In genomic region chr11:66279092-66279797, GRCh38 we compare ENCODE assay signal across 13 cellular contexts. TPM values are rescaled to one million over a fixed set of nuclear protein-coding genes. Genes with fewer than 3 reads are reported as not detected.
DNase-seq lines count a peak whose midpoint lies in the region; ATAC-seq lines count a peak whose summit lies in the region.
"Had no signal": no experiment of that assay in that cellular context is flagged by ENCODE, and none has a peak within 500 bp of the region (broad histone marks: within the 10 kb centered on the region; RNA-seq: fewer than 3 reads in every experiment).

No MANE protein-coding gene starts in this region.

- H3K9me3 Mint-ChIP-seq in CD4-positive, CD25-positive, alpha-beta regulatory T cell = no peaks in the 10 kb centered on the region
- no peaks in the 10 kb centered on the region for H3K9me3 Mint-ChIP-seq in activated naive CD8-positive, alpha-beta T cell treated with anti-CD3 and anti-CD28 coated beads, Interleukin-2, amount 10 ng/mL, durations not matched to agents 7 days and 5 days
- no peaks in the 10 kb centered on the region for H3K9me3 Mint-ChIP-seq in naive B cell

- peaks cover 14% of the 10 kb centered on the region for H3K36me3 ChIP-seq in CD4-positive, CD25-positive, alpha-beta regulatory T cell (ENCODE audit: control insufficient read depth, insufficient read depth, low read length)
- peaks cover 5% of the 10 kb centered on the region for H3K36me3 ChIP-seq in HAP-1 (replicated peaks)

- H3K27me3 Mint-ChIP-seq in CD4-positive, CD25-positive, alpha-beta regulatory T cell = peaks cover 5% of the 10 kb centered on the region
- H3K27me3 Mint-ChIP-seq in activated naive CD8-positive, alpha-beta T cell treated with anti-CD3 and anti-CD28 coated beads, Interleukin-2, amount 10 ng/mL, durations not matched to agents 7 days and 5 days = peaks cover 14% of the 10 kb centered on the region
- peaks cover 0 to 17% (median 11%) of the 10 kb centered on the region in 3 donors for H3K27me3 Mint-ChIP-seq in naive B cell

- peaks cover 38% of the 10 kb centered on the region for H3K4me1 ChIP-seq in CD4-positive, CD25-positive, alpha-beta regulatory T cell (ENCODE audit: control insufficient read depth, insufficient read depth, low read length, poor library complexity, severe bottlenecking)
- no peaks in the 10 kb centered on the region; the same call in 1 of the 2 replicates for H3K4me1 ChIP-seq in HAP-1

- no peak overlapping the region for H3K27ac ChIP-seq in CD4-positive, CD25-positive, alpha-beta regulatory T cell (ENCODE audit: insufficient read depth, low read length, poor library complexity, severe bottlenecking)

- H3K4me3 ChIP-seq in CD4-positive, CD25-positive, alpha-beta regulatory T cell (ENCODE audit: low read depth, low read length) = no peak overlapping the region
- peak overlapping the region; percentile 28 for H3K4me3 ChIP-seq in HAP-1

- DNase-seq in CD4-positive, CD25-positive, alpha-beta regulatory T cell = no peak
- no peak for DNase-seq in HAP-1 (ENCODE audit: low spot score in 2 of 2)
- DNase-seq in activated naive CD8-positive, alpha-beta T cell treated with anti-CD3 and anti-CD28 coated beads, Interleukin-2, amount 10 ng/mL, durations not matched to agents 7 days and 5 days = no peak
- no peak for DNase-seq in naive B cell
- no peak for DNase-seq in UCSD-AML1 (lab: John Stamatoyannopoulos, UW; ENCODE audit: unreplicated experiment)
- DNase-seq in AG20443 (ENCODE audit: low spot score) = no peak
- DNase-seq: NCI-H774, small intestine had no signal

- H3K27ac Mint-ChIP-seq in CD4-positive, CD25-positive, alpha-beta regulatory T cell = no peak overlapping the region
- peak overlapping the region; percentile 48 for H3K27ac Mint-ChIP-seq in activated naive CD8-positive, alpha-beta T cell treated with anti-CD3 and anti-CD28 coated beads, Interleukin-2, amount 10 ng/mL, durations not matched to agents 7 days and 5 days
- peak overlapping the region in 5 of 6 donors; percentile 78 to 96 (median 89) for H3K27ac Mint-ChIP-seq in naive B cell

- peaks cover 0 to 39% (median 18%) of the 10 kb centered on the region in 4 donors for H3K4me1 Mint-ChIP-seq in CD4-positive, CD25-positive, alpha-beta regulatory T cell
- H3K4me1 Mint-ChIP-seq in activated naive CD8-positive, alpha-beta T cell treated with anti-CD3 and anti-CD28 coated beads, Interleukin-2, amount 10 ng/mL, durations not matched to agents 7 days and 5 days = peaks cover 19% of the 10 kb centered on the region
- peaks cover 43 to 56% (median 46%) of the 10 kb centered on the region in 3 donors for H3K4me1 Mint-ChIP-seq in naive B cell

- H3K4me3 Mint-ChIP-seq in CD4-positive, CD25-positive, alpha-beta regulatory T cell = peak overlapping the region; percentile 29 to 88 (median 74)
- peak overlapping the region; percentile 62 for H3K4me3 Mint-ChIP-seq in activated naive CD8-positive, alpha-beta T cell treated with anti-CD3 and anti-CD28 coated beads, Interleukin-2, amount 10 ng/mL, durations not matched to agents 7 days and 5 days
- peak overlapping the region in 7 of 8 donors; percentile 52 to 83 (median 66) for H3K4me3 Mint-ChIP-seq in naive B cell

- no peaks in the 10 kb centered on the region for H3K27me3 ChIP-seq in CD4-positive, CD25-positive, alpha-beta regulatory T cell (ENCODE audit: control insufficient read depth, insufficient read depth, low read length)
- H3K27me3 ChIP-seq in HAP-1 (ENCODE audit: low read depth) = no peaks in the 10 kb centered on the region

- no peaks in the 10 kb centered on the region for H3K9me3 ChIP-seq in CD4-positive, CD25-positive, alpha-beta regulatory T cell (ENCODE audit: control insufficient read depth in 2 of 2, low read length in 2 of 2)
- H3K9me3 ChIP-seq in HAP-1 = no peaks in the 10 kb centered on the region

- POLR2A ChIA-PET in activated naive CD8-positive, alpha-beta T cell treated with anti-CD3 and anti-CD28 coated beads, Interleukin-2, amount 10 ng/mL, durations not matched to agents 7 days and 5 days (lab: Charles Lee) = interaction anchor here (3.8 kb wide), 1 partner anchor 11 kb away, joined by 20 read pairs; the partner anchor contains the start of gene RAB1B

- no peak for ATAC-seq in CD4-positive, CD25-positive, alpha-beta regulatory T cell (ENCODE audit: low read depth in 2 of 2)
- ATAC-seq in activated naive CD8-positive, alpha-beta T cell treated with anti-CD3 and anti-CD28 coated beads, Interleukin-2, amount 10 ng/mL, durations not matched to agents 7 days and 5 days (ENCODE audit: low read depth) = no peak
- ATAC-seq in naive B cell (ENCODE audit: low read depth in 2 of 2) = no peak
- no peak for ATAC-seq in GM21825 (IDR thresholded peaks at IDR 0.05; ENCODE audit: unreplicated experiment)
- ATAC-seq in GM19328 (IDR thresholded peaks at IDR 0.05; ENCODE audit: unreplicated experiment) = no peak

- in situ Hi-C loops in HAP-1 (cut with MboI; ENCODE audit: low sequenced_read_pairs) = no loop called here

- H3K36me3 Mint-ChIP-seq in CD4-positive, CD25-positive, alpha-beta regulatory T cell = peaks cover under 1% of the 10 kb centered on the region
- H3K36me3 Mint-ChIP-seq in activated naive CD8-positive, alpha-beta T cell treated with anti-CD3 and anti-CD28 coated beads, Interleukin-2, amount 10 ng/mL, durations not matched to agents 7 days and 5 days = peaks cover 8% of the 10 kb centered on the region
- peaks cover 0 to 22% of the 10 kb centered on the region in 2 donors for H3K36me3 Mint-ChIP-seq in naive B cell

RNA-seq across cellular contexts. Expression of gene CNIH2, which starts 1.3 kb away (rescaled TPM):
- total RNA-seq in CD4-positive, CD25-positive, alpha-beta regulatory T cell = 4.5 TPM
- not detected for polyA plus RNA-seq in CD4-positive, CD25-positive, alpha-beta regulatory T cell
- total RNA-seq in activated naive CD8-positive, alpha-beta T cell treated with anti-CD3 and anti-CD28 coated beads, Interleukin-2, amount 10 ng/mL, durations not matched to agents 7 days and 5 days = 1 to 10 TPM; 2.1 to 2.7 TPM
- not detected for polyA plus RNA-seq in naive B cell (ENCODE audit: low read depth in 6 of 6)
- total RNA-seq: bronchial epithelial cell had no signal

RNA-seq across cellular contexts. Expression of gene YIF1A, which starts 9.7 kb away (rescaled TPM):
- 29.3 TPM for total RNA-seq in CD4-positive, CD25-positive, alpha-beta regulatory T cell
- 10 to 100 TPM; 48.3 to 71.3 (median 55.3) TPM for polyA plus RNA-seq in CD4-positive, CD25-positive, alpha-beta regulatory T cell
- 10 to 100 TPM; 44.5 to 45.5 TPM for total RNA-seq in activated naive CD8-positive, alpha-beta T cell treated with anti-CD3 and anti-CD28 coated beads, Interleukin-2, amount 10 ng/mL, durations not matched to agents 7 days and 5 days
- polyA plus RNA-seq in naive B cell (ENCODE audit: low read depth in 6 of 6) = 10 to 100 TPM; 57.1 to 82.1 (median 66.0) TPM

RNA-seq across cellular contexts. Expression of gene RAB1B, which starts 10.8 kb away (rescaled TPM):
- 79.6 TPM for total RNA-seq in CD4-positive, CD25-positive, alpha-beta regulatory T cell
- polyA plus RNA-seq in CD4-positive, CD25-positive, alpha-beta regulatory T cell = 10 to 100 TPM; 13.1 to 19.6 (median 15.1) TPM
- total RNA-seq in activated naive CD8-positive, alpha-beta T cell treated with anti-CD3 and anti-CD28 coated beads, Interleukin-2, amount 10 ng/mL, durations not matched to agents 7 days and 5 days = 100 to 1,000 TPM; 136 to 145 TPM
- polyA plus RNA-seq in naive B cell (ENCODE audit: low read depth in 6 of 6) = 10 to 100 TPM; 10.3 to 13.3 (median 12.2) TPM

RNA-seq across cellular contexts. Expression of gene TMEM151A, which starts 12.4 kb away (rescaled TPM):
- not detected for total RNA-seq in CD4-positive, CD25-positive, alpha-beta regulatory T cell
- polyA plus RNA-seq in CD4-positive, CD25-positive, alpha-beta regulatory T cell = not detected
- not detected for total RNA-seq in activated naive CD8-positive, alpha-beta T cell treated with anti-CD3 and anti-CD28 coated beads, Interleukin-2, amount 10 ng/mL, durations not matched to agents 7 days and 5 days
- polyA plus RNA-seq in naive B cell (ENCODE audit: low read depth in 6 of 6) = not detected
- total RNA-seq: bronchial epithelial cell, MCF 10A had no signal
- polyA plus RNA-seq: fibroblast of lung had no signal

RNA-seq across cellular contexts. Expression of gene KLC2, which starts 21.7 kb away (rescaled TPM):
- total RNA-seq in CD4-positive, CD25-positive, alpha-beta regulatory T cell = 42.1 TPM
- 1 to 10 TPM; 2.5 to 3.8 (median 3.3) TPM for polyA plus RNA-seq in CD4-positive, CD25-positive, alpha-beta regulatory T cell
- 10 to 100 TPM; 39.3 to 41.9 TPM for total RNA-seq in activated naive CD8-positive, alpha-beta T cell treated with anti-CD3 and anti-CD28 coated beads, Interleukin-2, amount 10 ng/mL, durations not matched to agents 7 days and 5 days
- 1 to 10 TPM in 5 of 6 donors, under 1 TPM in 1; 0.17 to 9.3 (median 5.6) TPM for polyA plus RNA-seq in naive B cell (ENCODE audit: low read depth in 6 of 6)

Comparison
In these comparisons a context has a peak if more than half of its experiments do, and no peak if none do; other contexts are left out.
1. H3K27ac Mint-ChIP-seq: peak in activated naive CD8-positive, alpha-beta T cell treated with anti-CD3 and anti-CD28 coated beads, Interleukin-2, amount 10 ng/mL, durations not matched to agents 7 days and 5 days (single experiment) and naive B cell (5 of 6); none in CD4-positive, CD25-positive, alpha-beta regulatory T cell (0 of 3).
2. Peak in every context shown above with its lines, with median percentiles within 50 percentile points of each other: H3K4me3 Mint-ChIP-seq.